27 cellular contexts compared by ENCODE assay signal in the genomic region with DNA sequence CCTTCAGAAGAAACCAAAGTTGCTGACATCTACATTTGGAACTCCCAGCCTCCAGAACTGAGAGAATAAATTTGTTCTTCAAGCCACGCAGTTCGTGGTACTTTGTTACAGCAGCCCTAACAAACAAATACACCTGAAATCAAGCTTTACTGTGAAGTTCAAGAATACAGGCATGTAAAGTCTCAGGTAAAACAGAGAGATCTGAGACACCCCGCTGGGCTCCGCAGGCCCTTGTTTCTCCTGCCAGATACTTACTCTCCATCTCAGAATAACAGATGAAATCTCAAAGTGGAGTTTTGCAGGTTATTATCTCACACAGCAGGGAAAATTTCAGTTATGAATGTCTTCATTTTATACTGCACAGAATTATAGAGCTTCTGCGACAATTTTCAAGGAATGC.
"Had no signal": no experiment of that assay in that cellular context is flagged by ENCODE, and none has a peak within 500 bp of the region (broad histone marks: within the 10 kb centered on the region; RNA-seq: fewer than 3 reads in every experiment).

No MANE protein-coding gene starts in this region.

- H3K27ac ChIP-seq: ascending aorta, cardiac muscle cell, Peyer's patch, SJSA1 had no signal

- DNase-seq: activated CD4-positive, alpha-beta T cell treated with anti-CD3 and anti-CD28 coated beads for 36 hours; activated CD4-positive, alpha-beta T cell treated with anti-CD3 and anti-CD28 coated beads, Interleukin-2, amount 10 ng/mL, durations not matched to agents 7 days and 5 days; activated CD4-positive, alpha-beta T cell treated with anti-CD3 and anti-CD28 coated beads, Interleukin-2, amount 50 U/mL, for 48 hours; activated CD8-positive, alpha-beta T cell treated with anti-CD3 and anti-CD28 coated beads, Interleukin-2, amount 10 ng/mL, durations not matched to agents 7 days and 5 days; activated gamma-delta T cell; activated naive CD4-positive, alpha-beta T cell treated with Interleukin-2 at 50 U/mL for 16 hours; activated naive CD8-positive, alpha-beta T cell treated with anti-CD3 and anti-CD28 coated beads, Interleukin-2, amount 10 ng/mL, durations not matched to agents 7 days and 5 days; activated T-cell treated with anti-CD3 and anti-CD28 coated beads, Interleukin-2, amount 50 U/mL, for 24 hours; amygdala; NCI-H1105 treated with DMSO at 0.1 percent for 48 hours; NCI-H1436; NCI-H1694; NCI-H1930; NCI-H2081 treated with DMSO at 0.1 percent for 48 hours; NCI-H2171; NCI-H226; NCI-H446 treated with DMSO at 0.1 percent for 48 hours; NCI-H524; Peyer's patch; RPMI8226; SHP77 treated with DMSO at 0.1 percent for 48 hours; SK-N-SH had no signal

- H3K9me3 ChIP-seq: ascending aorta, Peyer's patch, SK-N-SH had no signal

- H3K36me3 ChIP-seq: ascending aorta, cardiac muscle cell, Peyer's patch, SJSA1 had no signal

- H3K4me2 ChIP-seq: SK-N-SH had no signal

- FAIRE-seq: TTC549 had no signal

- H3K27me3 ChIP-seq: ascending aorta, cardiac muscle cell, Peyer's patch, SJSA1 had no signal

- H3K4me1 ChIP-seq: ascending aorta, Peyer's patch, SJSA1 had no signal

- H3K4me3 ChIP-seq: ascending aorta, cardiac muscle cell, Peyer's patch, SJSA1 had no signal

- ATAC-seq: activated CD4-positive, alpha-beta T cell treated with anti-CD3 and anti-CD28 coated beads for 36 hours; activated CD4-positive, CD25-positive, alpha-beta regulatory T cell treated with anti-CD3 and anti-CD28 coated beads, Interleukin-2, amount 50 U/mL, for 24 hours; activated CD8-positive, alpha-beta T cell treated with anti-CD3 and anti-CD28 coated beads, Interleukin-2, amount 10 ng/mL, durations not matched to agents 7 days and 5 days had no signal

- H3K9ac ChIP-seq: SK-N-SH had no signal
